8 cellular contexts compared by ENCODE assay signal in the genomic region with DNA sequence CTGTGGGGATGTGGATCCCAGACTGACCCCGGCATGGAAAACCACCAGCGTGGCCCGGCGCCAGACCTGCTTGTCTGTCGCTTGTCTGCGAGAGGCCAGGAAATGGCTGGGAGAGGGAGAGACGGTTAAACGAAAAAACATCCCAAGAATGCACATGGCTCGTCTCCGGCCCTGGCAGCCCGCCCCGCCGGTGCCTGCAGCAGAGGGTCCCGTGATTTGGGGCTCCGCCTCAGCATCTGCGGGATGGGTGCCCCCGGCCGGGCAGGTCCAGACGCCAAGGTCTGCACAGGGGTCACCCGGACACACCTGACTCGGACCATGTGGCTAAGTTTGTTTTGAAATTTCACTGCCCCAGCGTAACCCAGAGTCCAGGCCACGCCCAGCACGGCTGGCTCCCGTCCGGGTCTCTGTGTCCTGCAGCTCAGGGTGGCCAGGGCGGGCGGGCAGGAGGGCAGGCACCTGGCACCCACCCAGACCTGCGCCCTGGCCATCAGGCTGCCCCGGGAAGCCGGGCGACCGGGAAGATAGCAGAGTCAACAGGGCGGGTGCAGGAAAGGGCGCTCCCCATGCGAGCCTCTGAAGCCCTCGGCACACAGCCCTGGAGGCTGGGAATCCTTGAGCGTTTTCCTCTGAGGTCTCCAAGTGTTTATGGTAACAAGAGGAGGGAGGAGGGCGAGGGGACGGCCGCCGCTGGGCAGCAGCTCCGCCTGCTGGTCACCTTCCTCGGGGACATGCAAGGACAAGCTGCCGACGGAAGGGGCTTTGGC.
DNase-seq lines count a peak whose midpoint lies in the region; ATAC-seq and TF ChIP-seq lines count a peak whose summit lies in the region.

No MANE protein-coding gene starts in this region.

- no peak overlapping the region for H3K4me3 ChIP-seq in BLaER1
- H3K4me3 ChIP-seq in fibroblast of villous mesenchyme (ENCODE audit: low read depth, low read length), result peak overlapping the region; percentile 62

- H3K4me2 ChIP-seq in BLaER1, result peak overlapping the region; percentile 67

- H3K27me3 Mint-ChIP-seq in natural killer cell treated with Interleukin-12 subunit alpha and Interleukin-12 subunit beta and Interleukin-15 and Interleukin-18, amount 100 ng/mL, for 72 hours, result no peaks in the 10 kb centered on the region
- peaks cover 8% of the 10 kb centered on the region for H3K27me3 Mint-ChIP-seq in stimulated activated naive CD8-positive, alpha-beta T cell treated with anti-CD3 and anti-CD28 coated beads, Interleukin-15, amount 100 ng/mL, for 72 hours

- H4K20me1 ChIP-seq in BLaER1, result peaks cover 92% of the 10 kb centered on the region

- H3K4me1 Mint-ChIP-seq in natural killer cell treated with Interleukin-12 subunit alpha and Interleukin-12 subunit beta and Interleukin-15 and Interleukin-18, amount 100 ng/mL, for 72 hours (ENCODE audit: low read depth in 2 of 2), result peaks cover 10 to 20% of the 10 kb centered on the region in 2 donors
- peaks cover 19% of the 10 kb centered on the region for H3K4me1 Mint-ChIP-seq in stimulated activated naive CD8-positive, alpha-beta T cell treated with anti-CD3 and anti-CD28 coated beads, Interleukin-15, amount 100 ng/mL, for 72 hours

- H3K36me3 Mint-ChIP-seq in natural killer cell treated with Interleukin-12 subunit alpha and Interleukin-12 subunit beta and Interleukin-15 and Interleukin-18, amount 100 ng/mL, for 72 hours, result peaks cover 5% of the 10 kb centered on the region

- H3K9me3 Mint-ChIP-seq in natural killer cell treated with Interleukin-12 subunit alpha and Interleukin-12 subunit beta and Interleukin-15 and Interleukin-18, amount 100 ng/mL, for 72 hours, result no peaks in the 10 kb centered on the region
- peaks cover 0 to 12% of the 10 kb centered on the region in 2 donors for H3K9me3 Mint-ChIP-seq in stimulated activated naive CD8-positive, alpha-beta T cell treated with anti-CD3 and anti-CD28 coated beads, Interleukin-15, amount 100 ng/mL, for 72 hours

- peaks cover 53% of the 10 kb centered on the region for H3K36me3 ChIP-seq in BLaER1

- peak overlapping the region in 1 of 2 donors; percentile 45 for H3K27ac Mint-ChIP-seq in natural killer cell treated with Interleukin-12 subunit alpha and Interleukin-12 subunit beta and Interleukin-15 and Interleukin-18, amount 100 ng/mL, for 72 hours
- peak overlapping the region in 1 of 2 donors; percentile 74 for H3K27ac Mint-ChIP-seq in stimulated activated naive CD8-positive, alpha-beta T cell treated with anti-CD3 and anti-CD28 coated beads, Interleukin-15, amount 100 ng/mL, for 72 hours

- peak; percentile 94 for TF ChIP-seq CTCF in fibroblast of villous mesenchyme (IDR thresholded peaks at IDR 0.05; ENCODE audit: insufficient read depth, low read depth, low read length)

- H3K9me3 ChIP-seq in BLaER1, result peaks cover 25% of the 10 kb centered on the region

- H3K9ac ChIP-seq in BLaER1, result peak overlapping the region; percentile 1; the same call in 1 of the 2 replicates

- peak overlapping the region; percentile 71 for H3K4me3 Mint-ChIP-seq in natural killer cell treated with Interleukin-12 subunit alpha and Interleukin-12 subunit beta and Interleukin-15 and Interleukin-18, amount 100 ng/mL, for 72 hours
- H3K4me3 Mint-ChIP-seq in stimulated activated naive CD8-positive, alpha-beta T cell treated with anti-CD3 and anti-CD28 coated beads, Interleukin-15, amount 100 ng/mL, for 72 hours, result peak overlapping the region; percentile 75 to 82

- peaks cover 49% of the 10 kb centered on the region for H3K4me1 ChIP-seq in BLaER1

- DNase-seq in HS-27A (ENCODE audit: low read depth), result peak; percentile 83
- peak; percentile 53 for DNase-seq in SHP77 treated with DMSO at 0.1 percent for 48 hours (lab: John Stamatoyannopoulos, UW)
- DNase-seq in activated naive CD4-positive, alpha-beta T cell treated with Interleukin-2 at 50 U/mL for 16 hours, result peak; percentile 66
- peak; percentile 94 for DNase-seq in fibroblast of villous mesenchyme (ENCODE audit: low read depth)
- DNase-seq in natural killer cell treated with Interleukin-12 subunit alpha and Interleukin-12 subunit beta and Interleukin-15 and Interleukin-18, amount 100 ng/mL, for 72 hours (ENCODE audit: low spot score), result peak; percentile 81
- DNase-seq in stimulated activated naive CD8-positive, alpha-beta T cell treated with anti-CD3 and anti-CD28 coated beads, Interleukin-15, amount 100 ng/mL, for 72 hours, result peak; percentile 62 to 70

- H3K27ac ChIP-seq in BLaER1, result 0 out of 2 replicates have a peak overlapping the region, but pooled peaks have one; percentile 1

- ATAC-seq in natural killer cell treated with Interleukin-12 subunit alpha and Interleukin-12 subunit beta and Interleukin-15 and Interleukin-18, amount 100 ng/mL, for 72 hours, result peak; percentile 70 to 85
- peak; percentile 80 for ATAC-seq in stimulated activated naive CD8-positive, alpha-beta T cell treated with anti-CD3 and anti-CD28 coated beads, Interleukin-15, amount 100 ng/mL, for 72 hours
- no peak for ATAC-seq in HG03280 (IDR thresholded peaks at IDR 0.05; ENCODE audit: unreplicated experiment)

- H3K27me3 ChIP-seq in BLaER1, result no peaks in the 10 kb centered on the region
